17 cellular contexts compared by ENCODE assay signal in the genomic region with DNA sequence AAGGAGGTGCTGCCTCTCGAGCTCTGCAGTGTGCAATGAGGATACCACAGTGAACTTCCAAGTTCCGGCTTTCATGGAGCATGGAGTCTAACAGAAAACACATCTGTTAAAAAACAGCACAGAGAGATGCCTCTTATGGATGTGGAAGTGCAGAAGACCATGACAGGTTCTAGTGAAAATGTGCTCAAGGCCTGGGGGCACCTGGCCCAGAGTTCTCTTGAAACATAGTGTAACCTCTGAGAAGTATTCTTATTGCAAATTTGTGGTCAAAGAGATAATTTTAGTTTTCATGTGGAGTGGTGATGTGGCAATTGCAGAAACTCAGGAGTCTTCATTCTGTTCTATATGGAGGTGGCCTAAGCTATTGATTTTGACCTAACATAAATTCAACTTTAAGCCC.
DNase-seq lines count a peak whose midpoint lies in the region; ATAC-seq and TF ChIP-seq lines count a peak whose summit lies in the region.
"Had no signal": no experiment of that assay in that cellular context is flagged by ENCODE, and none has a peak within 500 bp of the region (broad histone marks: within the 10 kb centered on the region; RNA-seq: fewer than 3 reads in every experiment).

No MANE protein-coding gene starts in this region.

- H3K27ac Mint-ChIP-seq in neural crest cell (ENCODE audit: unreplicated experiment) = peak overlapping the region; percentile 93
- H3K27ac Mint-ChIP-seq: activated naive CD8-positive, alpha-beta T cell treated with anti-CD3 and anti-CD28 coated beads for 36 hours; CD4-positive, alpha-beta T cell; dendritic cell treated with granulocyte-macrophage colony-stimulating factor and Interleukin-4, amounts not matched to agents 40 ng/mL and 50 ng/mL, for 4 days had no signal

- H3K36me3 ChIP-seq in transverse colon = no peaks in the 10 kb centered on the region
- H3K36me3 ChIP-seq: HAP-1, neutrophil had no signal

- H3K27me3 ChIP-seq in transverse colon = no peaks in the 10 kb centered on the region
- H3K27me3 ChIP-seq: foreskin keratinocyte, neutrophil had no signal

- H3K9me3 ChIP-seq in transverse colon = no peaks in the 10 kb centered on the region
- H3K9me3 ChIP-seq: HAP-1, neutrophil had no signal

- H3K4me1 Mint-ChIP-seq in neural crest cell = peaks cover 46% of the 10 kb centered on the region
- H3K4me1 Mint-ChIP-seq: activated naive CD8-positive, alpha-beta T cell treated with anti-CD3 and anti-CD28 coated beads for 36 hours had no signal

- peaks cover 0 to 11% (median 0%) of the 10 kb centered on the region in 4 donors for H3K4me1 ChIP-seq in transverse colon
- H3K4me1 ChIP-seq: HAP-1 had no signal

- DNase-seq in neural crest cell (ENCODE audit: low read depth, low spot score) (no peak), NCI-H526 (lab: John Stamatoyannopoulos, UW) (no peak), sciatic nerve (ENCODE audit: low spot score) (no peak), transverse colon (no peak)
- DNase-seq: activated CD4-positive, alpha-beta T cell treated with anti-CD3 and anti-CD28 coated beads, Interleukin-2, amount 50 U/mL, for 1 hour; activated naive CD8-positive, alpha-beta T cell treated with anti-CD3 and anti-CD28 coated beads for 36 hours; CD4-positive, alpha-beta T cell; foreskin keratinocyte; stimulated activated naive CD4-positive, alpha-beta T cell had no signal

- TF ChIP-seq POLR2A in transverse colon (IDR thresholded peaks at IDR 0.05) = no peak

- ATAC-seq in GM19043 (IDR thresholded peaks at IDR 0.05; ENCODE audit: low read depth, unreplicated experiment) (peak; percentile 71), HG02759 (IDR thresholded peaks at IDR 0.05; ENCODE audit: unreplicated experiment) (peak; percentile 79), HG03575 (IDR thresholded peaks at IDR 0.05; ENCODE audit: extremely low read depth, insufficient number of reproducible peaks, low FRiP score, unreplicated experiment) (peak; percentile 84), HG03135 (IDR thresholded peaks at IDR 0.05; ENCODE audit: unreplicated experiment) (no peak), sciatic nerve (no peak)
- ATAC-seq: foreskin keratinocyte had no signal

- intact Hi-C loops in sciatic nerve (cut with DNase I) = no loop called here
- intact Hi-C loops in transverse colon (cut with DNase I; ENCODE audit: low total_unique reads) = no loop called here

- no peak overlapping the region for H3K4me3 ChIP-seq in transverse colon
- H3K4me3 ChIP-seq: HAP-1 had no signal

- no peak overlapping the region for H3K27ac ChIP-seq in transverse colon
- H3K27ac ChIP-seq: foreskin keratinocyte, KMS-11, neutrophil had no signal

- WGBS in transverse colon (ENCODE audit: low coverage in 1 of 2), 2 donors = 80 to 89% methylated on average over 1 to 2 of the region's 2 CpGs

- peaks cover 3% of the 10 kb centered on the region for H3K36me3 Mint-ChIP-seq in neural crest cell (ENCODE audit: low read depth)
- H3K36me3 Mint-ChIP-seq: activated naive CD8-positive, alpha-beta T cell treated with anti-CD3 and anti-CD28 coated beads for 36 hours had no signal

- H3K4me3 Mint-ChIP-seq in neural crest cell = peak overlapping the region; percentile 9
- H3K4me3 Mint-ChIP-seq: activated naive CD8-positive, alpha-beta T cell treated with anti-CD3 and anti-CD28 coated beads for 36 hours; CD4-positive, alpha-beta T cell; dendritic cell treated with granulocyte-macrophage colony-stimulating factor and Interleukin-4, amounts not matched to agents 40 ng/mL and 50 ng/mL, for 4 days had no signal

- in situ Hi-C loops in transverse colon (cut with MboI; ENCODE audit: low pct_ligation_motif_present in 1 of 4, low pct_unique_long_range_greater_than_20kb in 1 of 4, low sequenced_read_pairs in 3 of 4) = no loop called here

- no peak for TF ChIP-seq CTCF in neural crest cell (conservative IDR thresholded peaks at IDR 0.05)
- TF ChIP-seq CTCF in transverse colon (IDR thresholded peaks at IDR 0.05) = no peak

- TF ChIP-seq EP300 in transverse colon (IDR thresholded peaks at IDR 0.05; ENCODE audit: low read depth) = no peak

- H3K27me3 Mint-ChIP-seq in neural crest cell (ENCODE audit: low read depth) = no peaks in the 10 kb centered on the region
- H3K27me3 Mint-ChIP-seq: dendritic cell treated with granulocyte-macrophage colony-stimulating factor and Interleukin-4, amounts not matched to agents 40 ng/mL and 50 ng/mL, for 4 days had no signal

- peaks cover 13% of the 10 kb centered on the region for H3K9me3 Mint-ChIP-seq in neural crest cell
- H3K9me3 Mint-ChIP-seq: activated naive CD8-positive, alpha-beta T cell treated with anti-CD3 and anti-CD28 coated beads for 36 hours; CD4-positive, alpha-beta T cell; dendritic cell treated with granulocyte-macrophage colony-stimulating factor and Interleukin-4, amounts not matched to agents 40 ng/mL and 50 ng/mL, for 4 days had no signal

Comparison
In these comparisons a context has a peak if more than half of its experiments do, and no peak if none do; other contexts are left out.
1. ATAC-seq: peak in GM19043 (single experiment), HG02759 (single experiment) and HG03575 (single experiment); none in HG03135 (single experiment) and sciatic nerve (single experiment).